In the genomic region with DNA sequence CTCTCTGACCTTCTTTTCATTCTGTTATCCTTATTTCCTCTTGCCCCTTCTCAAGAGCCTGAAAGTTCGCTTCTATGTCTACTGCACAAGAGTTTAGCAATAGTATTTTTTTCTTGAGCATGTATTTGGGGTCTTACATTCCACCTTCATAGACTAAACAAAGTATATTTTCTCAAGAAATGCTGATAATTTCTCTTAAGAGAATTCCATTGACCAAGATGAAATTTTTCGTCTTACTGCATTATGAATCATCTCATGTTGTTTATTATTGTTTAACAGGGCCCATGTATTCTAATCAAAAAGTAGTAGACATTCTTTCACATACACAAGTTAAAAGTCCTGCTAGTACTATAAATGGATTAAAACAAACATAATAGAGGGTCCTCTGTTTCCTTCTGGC, we compare ENCODE assay signal across 19 cellular contexts.
"Had no signal": no experiment of that assay in that cellular context is flagged by ENCODE, and none has a peak within 500 bp of the region (broad histone marks: within the 10 kb centered on the region; RNA-seq: fewer than 3 reads in every experiment).

No MANE protein-coding gene starts in this region.

- H3K27ac Mint-ChIP-seq: activated naive CD4-positive, alpha-beta T cell treated with anti-CD3 and anti-CD28 coated beads, Interleukin-2, amount 50 U/mL, for 72 hours; activated T-helper 1 cell treated with anti-CD3 and anti-CD28 coated beads, Interleukin-12 subunit alpha, Interleukin-12 subunit beta, Interleukin-2, Interleukin-4 antibody, amounts not matched to agents 30 ng/mL and 10 ng/mL and 1 ng/mL, durations not matched to agents 14 hours and 24 hours and 36 hours; nephron progenitor cell; T-helper 2 cell treated with Interferon-gamma antibody and Interleukin-4, amounts not matched to agents 5 μg/mL and 100 μg/mL, for 36 hours had no signal

- DNase-seq: activated CD4-positive, alpha-beta T cell treated with anti-CD3 and anti-CD28 coated beads, Interleukin-2, amount 50 U/mL, for 48 hours; activated gamma-delta T cell treated with Interleukin-2 at 50 U/mL for 16 hours; activated T-cell treated with anti-CD3 and anti-CD28 coated beads for 4 hours; amniotic stem cell; body of pancreas; caudate nucleus; colonic mucosa; erythroblast; hippocampal formation; nephron progenitor cell; nucleus accumbens; stimulated activated naive CD8-positive, alpha-beta T cell treated with anti-CD3 and anti-CD28 coated beads, Interleukin-15, Interleukin-2, amounts not matched to agents 100 U/mL and 50 U/mL, for 24 hours; transverse colon had no signal

- H3K36me3 Mint-ChIP-seq: activated naive CD4-positive, alpha-beta T cell treated with anti-CD3 and anti-CD28 coated beads, Interleukin-2, amount 50 U/mL, for 72 hours had no signal

- H3K4me3 ChIP-seq: body of pancreas, colonic mucosa, lung, transverse colon had no signal

- H3K9me3 Mint-ChIP-seq: activated T-helper 1 cell treated with anti-CD3 and anti-CD28 coated beads, Interleukin-12 subunit alpha, Interleukin-12 subunit beta, Interleukin-2, Interleukin-4 antibody, amounts not matched to agents 30 ng/mL and 10 ng/mL and 1 ng/mL, durations not matched to agents 14 hours and 24 hours and 36 hours; nephron progenitor cell; T-helper 2 cell treated with Interferon-gamma antibody and Interleukin-4, amounts not matched to agents 5 μg/mL and 100 μg/mL, for 36 hours had no signal

- H3K36me3 ChIP-seq: colonic mucosa, transverse colon had no signal

- ATAC-seq: activated naive CD4-positive, alpha-beta T cell treated with anti-CD3 and anti-CD28 coated beads, Interleukin-2, amount 50 U/mL, for 72 hours; body of pancreas; stimulated activated naive CD8-positive, alpha-beta T cell treated with anti-CD3 and anti-CD28 coated beads, Interleukin-15, Interleukin-2, amounts not matched to agents 100 U/mL and 50 U/mL, for 24 hours had no signal

- H3K9me3 ChIP-seq: body of pancreas, colonic mucosa, transverse colon had no signal

- H3K4me3 Mint-ChIP-seq: activated T-helper 1 cell treated with anti-CD3 and anti-CD28 coated beads, Interleukin-12 subunit alpha, Interleukin-12 subunit beta, Interleukin-2, Interleukin-4 antibody, amounts not matched to agents 30 ng/mL and 10 ng/mL and 1 ng/mL, durations not matched to agents 14 hours and 24 hours and 36 hours; nephron progenitor cell; T-helper 2 cell treated with Interferon-gamma antibody and Interleukin-4, amounts not matched to agents 5 μg/mL and 100 μg/mL, for 36 hours had no signal

- H3K27me3 ChIP-seq: body of pancreas, colonic mucosa, transverse colon had no signal

- H3K27ac ChIP-seq: body of pancreas, colonic mucosa, transverse colon had no signal

- H3K4me1 ChIP-seq: body of pancreas, colonic mucosa, transverse colon had no signal

- FAIRE-seq: keratinocyte, TTC549 had no signal
